ENCODE assay signal across 1 cellular context in genomic region chr4:40918330-40918729, GRCh38.
TF ChIP-seq lines count a peak whose summit lies in the region.

No MANE protein-coding gene starts in this region.

TF ChIP-seq in HepG2, 621 proteins besides CTCF, POLR2A, EP300 and RAD21 (continued from another document):
- TF ChIP-seq FUBP1 (CRISPR knock-in tag; IDR thresholded peaks at IDR 0.05; ENCODE audit: borderline replicate concordance) = no peak
